ENCODE assay signal across 11 cellular contexts in genomic region chr21:46083271-46084040, GRCh38. TPM values are rescaled to one million over a fixed set of nuclear protein-coding genes. Genes with fewer than 3 reads are reported as not detected.
A peak's percentile ranks its signal among the peaks of the same experiment; 100 is the strongest.
DNase-seq lines count a peak whose midpoint lies in the region; ATAC-seq and TF ChIP-seq lines count a peak whose summit lies in the region.
"Had no signal": no experiment of that assay in that cellular context is flagged by ENCODE, and none has a peak within 500 bp of the region (broad histone marks: within the 10 kb centered on the region; RNA-seq: fewer than 3 reads in every experiment).

No MANE protein-coding gene starts in this region.

- TF ChIP-seq CTCF in dorsolateral prefrontal cortex (IDR thresholded peaks at IDR 0.05 in 54 of 56, conservative IDR thresholded peaks at IDR 0.05 in 2 of 56; ENCODE audit: low read depth in 1 of 56, partially characterized antibody in 56 of 56) = no peak

- intact Hi-C loops in dorsolateral prefrontal cortex (cut with DNase I) = no loop called here

- no peak overlapping the region for H3K9ac ChIP-seq in rectal smooth muscle tissue (ENCODE audit: low read length)

- ATAC-seq in SK-N-SH treated with all-trans-retinoic acid at 6 μM for 48 hours (no peak), GM18520 (IDR thresholded peaks at IDR 0.05; ENCODE audit: unreplicated experiment) (no peak)

- H3K4me3 ChIP-seq in rectal smooth muscle tissue (ENCODE audit: low read length) = no peak overlapping the region
- no peak overlapping the region for H3K4me3 ChIP-seq in dorsolateral prefrontal cortex

- no peaks in the 10 kb centered on the region for H3K36me3 ChIP-seq in rectal smooth muscle tissue (ENCODE audit: control insufficient read depth, insufficient read depth, low read length)

- H3K27ac ChIP-seq in rectal smooth muscle tissue (ENCODE audit: low read depth, low read length) (peak overlapping the region; percentile 0), dorsolateral prefrontal cortex (no peak overlapping the region)

- peak; percentile 70 for DNase-seq in GM03348 (ENCODE audit: low spot score)
- DNase-seq in activated CD8-positive, alpha-beta memory T cell treated with anti-CD3 and anti-CD28 coated beads, Interleukin-2, amount 50 U/mL, for 48 hours = peak; percentile 39
- peak; percentile 56 for DNase-seq in islet precursor cell
- DNase-seq in cortex of kidney (lab: John Stamatoyannopoulos, UW) = no peak
- DNase-seq in dorsolateral prefrontal cortex = no peak
- DNase-seq: activated CD4-positive, alpha-beta T cell treated with anti-CD3 and anti-CD28 coated beads, Interleukin-2, amount 50 U/mL, for 1 hour; NCI-H226; OCI-M1 had no signal

- H3K27me3 ChIP-seq in rectal smooth muscle tissue (ENCODE audit: control insufficient read depth, insufficient read depth, low read length) (no peaks in the 10 kb centered on the region), dorsolateral prefrontal cortex (peaks cover 0 to 34% (median 5%) of the 10 kb centered on the region in 45 donors)

- peaks cover 19% of the 10 kb centered on the region for H3K4me1 ChIP-seq in rectal smooth muscle tissue (ENCODE audit: control insufficient read depth, insufficient read depth, low read length)

TF ChIP-seq in SK-N-SH treated with all-trans-retinoic acid at 6 μM for 48 hours, 23 proteins besides CTCF, POLR2A, EP300 and RAD21:
- no peak for TF ChIP-seq CREB5 (CRISPR knock-in tag; IDR thresholded peaks at IDR 0.05; ENCODE audit: low read depth)
- TF ChIP-seq CSDC2 (CRISPR knock-in tag; IDR thresholded peaks at IDR 0.05) = no peak
- TF ChIP-seq GLIS3 (CRISPR knock-in tag; IDR thresholded peaks at IDR 0.05) = no peak
- TF ChIP-seq RARB (CRISPR knock-in tag; IDR thresholded peaks at IDR 0.05) = no peak
- TF ChIP-seq ZFP3 (CRISPR knock-in tag; IDR thresholded peaks at IDR 0.05) = no peak
- no peak for TF ChIP-seq ZNF70 (CRISPR knock-in tag; IDR thresholded peaks at IDR 0.05)

RNA-seq across cellular contexts. Expression of gene COL6A2, which starts 14.5 kb away (rescaled TPM):
- total RNA-seq in dorsolateral prefrontal cortex = 10 to 100 TPM in 83 of 120 experiments, 1 to 10 TPM in 37; 4.3 to 57.2 (median 12.6) TPM

Comparison
In these comparisons a context has a peak if more than half of its experiments do, and no peak if none do; other contexts are left out.
1. DNase-seq: peak in GM03348 (single experiment), activated CD8-positive, alpha-beta memory T cell treated with anti-CD3 and anti-CD28 coated beads, Interleukin-2, amount 50 U/mL, for 48 hours (single experiment) and islet precursor cell (single experiment); none in cortex of kidney (single experiment) and dorsolateral prefrontal cortex (0 of 10).